ENCODE assay signal across 2 cellular contexts in the genomic region with DNA sequence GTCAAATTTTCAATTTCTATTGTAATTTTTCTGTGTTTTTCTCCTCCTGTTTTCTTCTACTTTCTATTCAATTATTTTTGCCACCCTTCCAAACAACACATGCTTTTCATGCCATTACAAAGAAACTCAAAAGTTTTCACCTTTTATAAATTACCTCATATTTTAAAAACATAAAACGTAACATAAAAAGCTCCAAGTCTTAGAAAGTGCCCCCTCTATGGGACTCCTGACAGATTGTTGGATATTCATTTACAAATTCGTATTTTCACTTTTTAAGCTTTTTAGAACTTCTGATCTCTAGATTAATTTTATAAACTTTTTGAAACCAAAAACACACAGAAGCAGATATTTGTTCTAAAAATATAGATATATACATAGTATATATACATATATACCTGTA.
TF ChIP-seq lines count a peak whose summit lies in the region.

No MANE protein-coding gene starts in this region.

TF ChIP-seq in GM23338, 12 proteins besides CTCF, POLR2A, EP300 and RAD21 (continued from another document):
- TF ChIP-seq, protein P1, sequence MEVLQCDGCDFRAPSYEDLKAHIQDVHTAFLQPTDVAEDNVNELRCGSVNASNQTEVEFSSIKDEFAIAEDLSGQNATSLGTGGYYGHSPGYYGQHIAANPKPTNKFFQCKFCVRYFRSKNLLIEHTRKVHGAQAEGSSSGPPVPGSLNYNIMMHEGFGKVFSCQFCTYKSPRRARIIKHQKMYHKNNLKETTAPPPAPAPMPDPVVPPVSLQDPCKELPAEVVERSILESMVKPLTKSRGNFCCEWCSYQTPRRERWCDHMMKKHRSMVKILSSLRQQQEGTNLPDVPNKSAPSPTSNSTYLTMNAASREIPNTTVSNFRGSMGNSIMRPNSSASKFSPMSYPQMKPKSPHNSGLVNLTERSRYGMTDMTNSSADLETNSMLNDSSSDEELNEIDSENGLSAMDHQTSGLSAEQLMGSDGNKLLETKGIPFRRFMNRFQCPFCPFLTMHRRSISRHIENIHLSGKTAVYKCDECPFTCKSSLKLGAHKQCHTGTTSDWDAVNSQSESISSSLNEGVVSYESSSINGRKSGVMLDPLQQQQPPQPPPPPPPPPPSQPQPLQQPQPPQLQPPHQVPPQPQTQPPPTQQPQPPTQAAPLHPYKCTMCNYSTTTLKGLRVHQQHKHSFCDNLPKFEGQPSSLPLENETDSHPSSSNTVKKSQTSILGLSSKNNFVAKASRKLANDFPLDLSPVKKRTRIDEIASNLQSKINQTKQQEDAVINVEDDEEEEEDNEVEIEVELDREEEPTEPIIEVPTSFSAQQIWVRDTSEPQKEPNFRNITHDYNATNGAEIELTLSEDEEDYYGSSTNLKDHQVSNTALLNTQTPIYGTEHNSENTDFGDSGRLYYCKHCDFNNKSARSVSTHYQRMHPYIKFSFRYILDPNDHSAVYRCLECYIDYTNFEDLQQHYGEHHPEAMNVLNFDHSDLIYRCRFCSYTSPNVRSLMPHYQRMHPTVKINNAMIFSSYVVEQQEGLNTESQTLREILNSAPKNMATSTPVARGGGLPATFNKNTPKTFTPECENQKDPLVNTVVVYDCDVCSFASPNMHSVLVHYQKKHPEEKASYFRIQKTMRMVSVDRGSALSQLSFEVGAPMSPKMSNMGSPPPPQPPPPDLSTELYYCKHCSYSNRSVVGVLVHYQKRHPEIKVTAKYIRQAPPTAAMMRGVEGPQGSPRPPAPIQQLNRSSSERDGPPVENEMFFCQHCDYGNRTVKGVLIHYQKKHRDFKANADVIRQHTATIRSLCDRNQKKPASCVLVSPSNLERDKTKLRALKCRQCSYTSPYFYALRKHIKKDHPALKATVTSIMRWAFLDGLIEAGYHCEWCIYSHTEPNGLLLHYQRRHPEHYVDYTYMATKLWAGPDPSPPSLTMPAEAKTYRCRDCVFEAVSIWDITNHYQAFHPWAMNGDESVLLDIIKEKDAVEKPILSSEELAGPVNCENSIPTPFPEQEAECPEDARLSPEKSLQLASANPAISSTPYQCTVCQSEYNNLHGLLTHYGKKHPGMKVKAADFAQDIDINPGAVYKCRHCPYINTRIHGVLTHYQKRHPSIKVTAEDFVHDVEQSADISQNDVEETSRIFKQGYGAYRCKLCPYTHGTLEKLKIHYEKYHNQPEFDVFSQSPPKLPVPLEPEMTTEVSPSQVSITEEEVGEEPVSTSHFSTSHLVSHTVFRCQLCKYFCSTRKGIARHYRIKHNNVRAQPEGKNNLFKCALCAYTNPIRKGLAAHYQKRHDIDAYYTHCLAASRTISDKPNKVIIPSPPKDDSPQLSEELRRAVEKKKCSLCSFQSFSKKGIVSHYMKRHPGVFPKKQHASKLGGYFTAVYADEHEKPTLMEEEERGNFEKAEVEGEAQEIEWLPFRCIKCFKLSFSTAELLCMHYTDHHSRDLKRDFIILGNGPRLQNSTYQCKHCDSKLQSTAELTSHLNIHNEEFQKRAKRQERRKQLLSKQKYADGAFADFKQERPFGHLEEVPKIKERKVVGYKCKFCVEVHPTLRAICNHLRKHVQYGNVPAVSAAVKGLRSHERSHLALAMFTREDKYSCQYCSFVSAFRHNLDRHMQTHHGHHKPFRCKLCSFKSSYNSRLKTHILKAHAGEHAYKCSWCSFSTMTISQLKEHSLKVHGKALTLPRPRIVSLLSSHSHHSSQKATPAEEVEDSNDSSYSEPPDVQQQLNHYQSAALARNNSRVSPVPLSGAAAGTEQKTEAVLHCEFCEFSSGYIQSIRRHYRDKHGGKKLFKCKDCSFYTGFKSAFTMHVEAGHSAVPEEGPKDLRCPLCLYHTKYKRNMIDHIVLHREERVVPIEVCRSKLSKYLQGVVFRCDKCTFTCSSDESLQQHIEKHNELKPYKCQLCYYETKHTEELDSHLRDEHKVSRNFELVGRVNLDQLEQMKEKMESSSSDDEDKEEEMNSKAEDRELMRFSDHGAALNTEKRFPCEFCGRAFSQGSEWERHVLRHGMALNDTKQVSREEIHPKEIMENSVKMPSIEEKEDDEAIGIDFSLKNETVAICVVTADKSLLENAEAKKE (CRISPR knock-in tag; IDR thresholded peaks at IDR 0.05), result no peak
- TF ChIP-seq EZH2 (IDR thresholded peaks at IDR 0.05; ENCODE audit: low read depth, unreplicated experiment), result no peak
- TF ChIP-seq POLR2AphosphoS5 (IDR thresholded peaks at IDR 0.05; ENCODE audit: low read depth), result no peak

TF ChIP-seq in WTC11, 78 proteins besides CTCF, POLR2A, EP300 and RAD21 (continued from another document):
- TF ChIP-seq, protein P2, sequence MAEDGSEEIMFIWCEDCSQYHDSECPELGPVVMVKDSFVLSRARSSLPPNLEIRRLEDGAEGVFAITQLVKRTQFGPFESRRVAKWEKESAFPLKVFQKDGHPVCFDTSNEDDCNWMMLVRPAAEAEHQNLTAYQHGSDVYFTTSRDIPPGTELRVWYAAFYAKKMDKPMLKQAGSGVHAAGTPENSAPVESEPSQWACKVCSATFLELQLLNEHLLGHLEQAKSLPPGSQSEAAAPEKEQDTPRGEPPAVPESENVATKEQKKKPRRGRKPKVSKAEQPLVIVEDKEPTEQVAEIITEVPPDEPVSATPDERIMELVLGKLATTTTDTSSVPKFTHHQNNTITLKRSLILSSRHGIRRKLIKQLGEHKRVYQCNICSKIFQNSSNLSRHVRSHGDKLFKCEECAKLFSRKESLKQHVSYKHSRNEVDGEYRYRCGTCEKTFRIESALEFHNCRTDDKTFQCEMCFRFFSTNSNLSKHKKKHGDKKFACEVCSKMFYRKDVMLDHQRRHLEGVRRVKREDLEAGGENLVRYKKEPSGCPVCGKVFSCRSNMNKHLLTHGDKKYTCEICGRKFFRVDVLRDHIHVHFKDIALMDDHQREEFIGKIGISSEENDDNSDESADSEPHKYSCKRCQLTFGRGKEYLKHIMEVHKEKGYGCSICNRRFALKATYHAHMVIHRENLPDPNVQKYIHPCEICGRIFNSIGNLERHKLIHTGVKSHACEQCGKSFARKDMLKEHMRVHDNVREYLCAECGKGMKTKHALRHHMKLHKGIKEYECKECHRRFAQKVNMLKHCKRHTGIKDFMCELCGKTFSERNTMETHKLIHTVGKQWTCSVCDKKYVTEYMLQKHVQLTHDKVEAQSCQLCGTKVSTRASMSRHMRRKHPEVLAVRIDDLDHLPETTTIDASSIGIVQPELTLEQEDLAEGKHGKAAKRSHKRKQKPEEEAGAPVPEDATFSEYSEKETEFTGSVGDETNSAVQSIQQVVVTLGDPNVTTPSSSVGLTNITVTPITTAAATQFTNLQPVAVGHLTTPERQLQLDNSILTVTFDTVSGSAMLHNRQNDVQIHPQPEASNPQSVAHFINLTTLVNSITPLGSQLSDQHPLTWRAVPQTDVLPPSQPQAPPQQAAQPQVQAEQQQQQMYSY (CRISPR knock-in tag; IDR thresholded peaks at IDR 0.05), result no peak
- TF ChIP-seq, protein P3, sequence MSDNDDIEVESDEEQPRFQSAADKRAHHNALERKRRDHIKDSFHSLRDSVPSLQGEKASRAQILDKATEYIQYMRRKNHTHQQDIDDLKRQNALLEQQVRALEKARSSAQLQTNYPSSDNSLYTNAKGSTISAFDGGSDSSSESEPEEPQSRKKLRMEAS (CRISPR knock-in tag; IDR thresholded peaks at IDR 0.05), result no peak
- TF ChIP-seq, protein P4, sequence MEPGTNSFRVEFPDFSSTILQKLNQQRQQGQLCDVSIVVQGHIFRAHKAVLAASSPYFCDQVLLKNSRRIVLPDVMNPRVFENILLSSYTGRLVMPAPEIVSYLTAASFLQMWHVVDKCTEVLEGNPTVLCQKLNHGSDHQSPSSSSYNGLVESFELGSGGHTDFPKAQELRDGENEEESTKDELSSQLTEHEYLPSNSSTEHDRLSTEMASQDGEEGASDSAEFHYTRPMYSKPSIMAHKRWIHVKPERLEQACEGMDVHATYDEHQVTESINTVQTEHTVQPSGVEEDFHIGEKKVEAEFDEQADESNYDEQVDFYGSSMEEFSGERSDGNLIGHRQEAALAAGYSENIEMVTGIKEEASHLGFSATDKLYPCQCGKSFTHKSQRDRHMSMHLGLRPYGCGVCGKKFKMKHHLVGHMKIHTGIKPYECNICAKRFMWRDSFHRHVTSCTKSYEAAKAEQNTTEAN (CRISPR knock-in tag; IDR thresholded peaks at IDR 0.05), result no peak
- TF ChIP-seq JUN (CRISPR knock-in tag; IDR thresholded peaks at IDR 0.05) (no peak), KAT7 (CRISPR knock-in tag; IDR thresholded peaks at IDR 0.05; ENCODE audit: borderline replicate concordance) (no peak), ZNF416 (CRISPR knock-in tag; IDR thresholded peaks at IDR 0.05) (no peak), TEAD4 (CRISPR knock-in tag; IDR thresholded peaks at IDR 0.05) (no peak), JAZF1 (CRISPR knock-in tag; IDR thresholded peaks at IDR 0.05) (no peak), ZNF317 (CRISPR knock-in tag; IDR thresholded peaks at IDR 0.05; ENCODE audit: borderline replicate concordance, low read depth) (no peak)
- TF ChIP-seq, protein P5, sequence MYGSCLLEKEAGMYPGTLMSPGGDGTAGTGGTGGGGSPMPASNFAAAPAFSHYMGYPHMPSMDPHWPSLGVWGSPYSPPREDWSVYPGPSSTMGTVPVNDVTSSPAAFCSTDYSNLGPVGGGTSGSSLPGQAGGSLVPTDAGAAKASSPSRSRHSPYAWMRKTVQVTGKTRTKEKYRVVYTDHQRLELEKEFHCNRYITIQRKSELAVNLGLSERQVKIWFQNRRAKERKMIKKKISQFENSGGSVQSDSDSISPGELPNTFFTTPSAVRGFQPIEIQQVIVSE (CRISPR knock-in tag; IDR thresholded peaks at IDR 0.05; ENCODE audit: borderline replicate concordance), result no peak
